2 cellular contexts compared by ENCODE assay signal in genomic region chr1:3733603-3734591, GRCh38.
TF ChIP-seq lines count a peak whose summit lies in the region.

No MANE protein-coding gene starts in this region.

TF ChIP-seq in H1, 55 proteins besides CTCF, POLR2A, EP300 and RAD21:
- TF ChIP-seq SP1 (IDR thresholded peaks at IDR 0.05; ENCODE audit: low read depth, low read length) (no peak), TEAD4 (IDR thresholded peaks at IDR 0.05; ENCODE audit: low read depth, low read length) (no peak), EZH2 (IDR thresholded peaks at IDR 0.05; ENCODE audit: low read depth, low read length, severe bottlenecking) (no peak), CEBPB (IDR thresholded peaks at IDR 0.05; ENCODE audit: low read depth, low read length) (no peak), RNF2 (IDR thresholded peaks at IDR 0.05; ENCODE audit: borderline replicate concordance, low read depth, low read length, missing control alignments, poor library complexity, severe bottlenecking) (no peak), POU5F1 (IDR thresholded peaks at IDR 0.05; ENCODE audit: low read depth, low read length) (no peak), HDAC6 (IDR thresholded peaks at IDR 0.05; ENCODE audit: low read depth, low read length) (no peak), MAX (IDR thresholded peaks at IDR 0.05) (no peak), CREB1 (IDR thresholded peaks at IDR 0.05) (no peak), JUND (IDR thresholded peaks at IDR 0.05; ENCODE audit: low read length) (no peak), KDM4A (IDR thresholded peaks at IDR 0.05; ENCODE audit: low read depth, low read length, severe bottlenecking) (no peak), GTF2F1 (IDR thresholded peaks at IDR 0.05; ENCODE audit: borderline replicate concordance, low read depth, low read length) (no peak), ASH2L (IDR thresholded peaks at IDR 0.05; ENCODE audit: low read length) (no peak), RFX5 (IDR thresholded peaks at IDR 0.05; ENCODE audit: borderline replicate concordance, low read depth, low read length) (no peak), SAP30 (IDR thresholded peaks at IDR 0.05; ENCODE audit: insufficient read depth, insufficient replicate concordance, low read length) (no peak), NANOG (IDR thresholded peaks at IDR 0.05; ENCODE audit: insufficient read depth, low read depth, low read length, poor library complexity, severe bottlenecking) (no peak), TBP (IDR thresholded peaks at IDR 0.05; ENCODE audit: low read depth, low read length) (no peak)
- TF ChIP-seq, protein P1, sequence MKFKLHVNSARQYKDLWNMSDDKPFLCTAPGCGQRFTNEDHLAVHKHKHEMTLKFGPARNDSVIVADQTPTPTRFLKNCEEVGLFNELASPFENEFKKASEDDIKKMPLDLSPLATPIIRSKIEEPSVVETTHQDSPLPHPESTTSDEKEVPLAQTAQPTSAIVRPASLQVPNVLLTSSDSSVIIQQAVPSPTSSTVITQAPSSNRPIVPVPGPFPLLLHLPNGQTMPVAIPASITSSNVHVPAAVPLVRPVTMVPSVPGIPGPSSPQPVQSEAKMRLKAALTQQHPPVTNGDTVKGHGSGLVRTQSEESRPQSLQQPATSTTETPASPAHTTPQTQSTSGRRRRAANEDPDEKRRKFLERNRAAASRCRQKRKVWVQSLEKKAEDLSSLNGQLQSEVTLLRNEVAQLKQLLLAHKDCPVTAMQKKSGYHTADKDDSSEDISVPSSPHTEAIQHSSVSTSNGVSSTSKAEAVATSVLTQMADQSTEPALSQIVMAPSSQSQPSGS (IDR thresholded peaks at IDR 0.05; ENCODE audit: low read length): no peak

TF ChIP-seq in liver, 16 proteins besides CTCF, POLR2A, EP300 and RAD21:
- TF ChIP-seq EGR1 (IDR thresholded peaks at IDR 0.05; ENCODE audit: low read depth in 2 of 2) (no peak), HNF4A (conservative IDR thresholded peaks at IDR 0.05) (peak; percentile 48 to 62)
